In the genomic region with DNA sequence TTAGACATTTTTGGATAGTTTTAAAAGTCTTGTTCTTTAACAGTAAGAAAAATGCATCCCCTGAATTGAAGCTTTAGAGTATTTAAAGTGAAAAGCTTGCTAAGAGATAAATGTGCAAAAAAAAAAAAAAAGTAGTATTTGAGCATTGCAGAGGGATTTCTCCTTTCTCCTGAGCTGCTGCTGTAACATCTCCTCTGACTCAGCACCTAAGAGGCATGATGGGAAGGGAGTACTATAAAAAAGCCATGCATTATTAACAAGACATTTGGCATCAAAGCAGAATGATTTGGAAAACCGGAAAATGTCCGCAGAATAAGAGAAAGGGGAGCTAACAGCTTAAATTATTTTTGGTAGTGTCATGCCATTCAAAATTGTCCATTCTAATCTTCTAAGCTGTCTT, we compare ENCODE assay signal across 1 cellular context.
TF ChIP-seq lines count a peak whose summit lies in the region.

No MANE protein-coding gene starts in this region.

TF ChIP-seq in HEK293, 187 proteins besides CTCF, POLR2A, EP300 and RAD21 (continued from another document):
- TF ChIP-seq, protein P1, sequence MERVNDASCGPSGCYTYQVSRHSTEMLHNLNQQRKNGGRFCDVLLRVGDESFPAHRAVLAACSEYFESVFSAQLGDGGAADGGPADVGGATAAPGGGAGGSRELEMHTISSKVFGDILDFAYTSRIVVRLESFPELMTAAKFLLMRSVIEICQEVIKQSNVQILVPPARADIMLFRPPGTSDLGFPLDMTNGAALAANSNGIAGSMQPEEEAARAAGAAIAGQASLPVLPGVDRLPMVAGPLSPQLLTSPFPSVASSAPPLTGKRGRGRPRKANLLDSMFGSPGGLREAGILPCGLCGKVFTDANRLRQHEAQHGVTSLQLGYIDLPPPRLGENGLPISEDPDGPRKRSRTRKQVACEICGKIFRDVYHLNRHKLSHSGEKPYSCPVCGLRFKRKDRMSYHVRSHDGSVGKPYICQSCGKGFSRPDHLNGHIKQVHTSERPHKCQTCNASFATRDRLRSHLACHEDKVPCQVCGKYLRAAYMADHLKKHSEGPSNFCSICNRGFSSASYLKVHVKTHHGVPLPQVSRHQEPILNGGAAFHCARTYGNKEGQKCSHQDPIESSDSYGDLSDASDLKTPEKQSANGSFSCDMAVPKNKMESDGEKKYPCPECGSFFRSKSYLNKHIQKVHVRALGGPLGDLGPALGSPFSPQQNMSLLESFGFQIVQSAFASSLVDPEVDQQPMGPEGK (tag by site-specific recombination; IDR thresholded peaks at IDR 0.05): no peak
- TF ChIP-seq ZEB2 (tag by site-specific recombination; IDR thresholded peaks at IDR 0.05): 0 out of 2 replicates have a peak, but pooled peaks have one; percentile 18
TF ChIP-seq in HEK293: peak in this region for 6.
